Comparison of ENCODE assay signal across 25 cellular contexts in genomic region chr6:115271001-115271400, GRCh38.
DNase-seq lines count a peak whose midpoint lies in the region; ATAC-seq and TF ChIP-seq lines count a peak whose summit lies in the region.
"Had no signal": no experiment of that assay in that cellular context is flagged by ENCODE, and none has a peak within 500 bp of the region (broad histone marks: within the 10 kb centered on the region; RNA-seq: fewer than 3 reads in every experiment).

No MANE protein-coding gene starts in this region.

- H3K36me3 Mint-ChIP-seq in progenitor cell of endocrine pancreas (ENCODE audit: insufficient read depth): no peaks in the 10 kb centered on the region
- H3K36me3 Mint-ChIP-seq in CD4-positive, alpha-beta T cell (ENCODE audit: low read depth): no peaks in the 10 kb centered on the region
- H3K36me3 Mint-ChIP-seq: CD8-positive, alpha-beta memory T cell had no signal

- H3K27ac ChIP-seq in left ventricle myocardium inferior (replicated peaks) (no peak overlapping the region), foreskin keratinocyte (no peak overlapping the region)
- H3K27ac ChIP-seq in CD4-positive, alpha-beta T cell (ENCODE audit: low read depth, low read length): no peak overlapping the region
- H3K27ac ChIP-seq: A549, HL-60, SJSA1, skin epidermis, upper lobe of right lung had no signal

- H3K4me3 ChIP-seq in left ventricle myocardium inferior: no peak overlapping the region
- H3K4me3 ChIP-seq: A549, SJSA1, skin epidermis, upper lobe of right lung had no signal

- H3K27me3 ChIP-seq in left ventricle myocardium inferior (ENCODE audit: low read depth): no peaks in the 10 kb centered on the region
- H3K27me3 ChIP-seq in foreskin keratinocyte: no peaks in the 10 kb centered on the region
- H3K27me3 ChIP-seq in CD4-positive, alpha-beta T cell (ENCODE audit: control insufficient read depth, insufficient read depth, low read length): no peaks in the 10 kb centered on the region
- H3K27me3 ChIP-seq: SJSA1, upper lobe of right lung had no signal

- ATAC-seq in Right ventricle myocardium superior (ENCODE audit: poor library complexity): peak; percentile 67
- no peak for ATAC-seq in foreskin keratinocyte
- no peak for ATAC-seq in CD4-positive, alpha-beta T cell (ENCODE audit: poor library complexity)
- ATAC-seq: A549; activated CD8-positive, alpha-beta T cell treated with anti-CD3 and anti-CD28 coated beads, Interleukin-2, amount 10 ng/mL, durations not matched to agents 7 days and 5 days; Panc1; upper lobe of right lung had no signal

- H3K4me1 Mint-ChIP-seq in progenitor cell of endocrine pancreas (ENCODE audit: low read depth): peaks cover 11% of the 10 kb centered on the region
- H3K4me1 Mint-ChIP-seq in CD4-positive, alpha-beta T cell (ENCODE audit: low read depth): no peaks in the 10 kb centered on the region
- H3K4me1 Mint-ChIP-seq: CD8-positive, alpha-beta memory T cell had no signal

- H3K36me3 ChIP-seq in left ventricle myocardium inferior: no peaks in the 10 kb centered on the region
- H3K36me3 ChIP-seq: SJSA1, upper lobe of right lung had no signal

- no peaks in the 10 kb centered on the region for H3K27me3 Mint-ChIP-seq in progenitor cell of endocrine pancreas
- no peaks in the 10 kb centered on the region for H3K27me3 Mint-ChIP-seq in CD4-positive, alpha-beta T cell
- H3K27me3 Mint-ChIP-seq: CD8-positive, alpha-beta memory T cell had no signal

- TF ChIP-seq CTCF in left ventricle myocardium inferior (IDR thresholded peaks at IDR 0.05; ENCODE audit: borderline replicate concordance) (no peak), progenitor cell of endocrine pancreas (IDR thresholded peaks at IDR 0.05; ENCODE audit: unreplicated experiment) (no peak), foreskin keratinocyte (conservative IDR thresholded peaks at IDR 0.05) (no peak)
- no peak for TF ChIP-seq CTCF in CD4-positive, alpha-beta T cell (IDR thresholded peaks at IDR 0.05)

- intact Hi-C loops in Right ventricle myocardium superior (cut with DNase I): no loop called here
- intact Hi-C loops in left ventricle myocardium inferior (cut with micrococcal nuclease): no loop called here
- intact Hi-C loops in CD4-positive, alpha-beta T cell (cut with DNase I, micrococcal nuclease): no loop called here

- H3K9me3 Mint-ChIP-seq in progenitor cell of endocrine pancreas (ENCODE audit: low read depth): peaks cover 3% of the 10 kb centered on the region
- H3K9me3 Mint-ChIP-seq in CD4-positive, alpha-beta T cell: peaks cover 13% of the 10 kb centered on the region

- H3K4me3 Mint-ChIP-seq in progenitor cell of endocrine pancreas (ENCODE audit: low read depth): no peak overlapping the region
- H3K4me3 Mint-ChIP-seq in CD4-positive, alpha-beta T cell: no peak overlapping the region
- H3K4me3 Mint-ChIP-seq: activated CD8-positive, alpha-beta T cell treated with anti-CD3 and anti-CD28 coated beads, Interleukin-2, amount 10 ng/mL, durations not matched to agents 7 days and 5 days; CD8-positive, alpha-beta memory T cell; H9 had no signal

- peak overlapping the region; percentile 8 for H3K27ac Mint-ChIP-seq in progenitor cell of endocrine pancreas
- H3K27ac Mint-ChIP-seq in CD4-positive, alpha-beta T cell: no peak overlapping the region
- H3K27ac Mint-ChIP-seq: activated CD8-positive, alpha-beta T cell treated with anti-CD3 and anti-CD28 coated beads, Interleukin-2, amount 10 ng/mL, durations not matched to agents 7 days and 5 days; CD8-positive, alpha-beta memory T cell had no signal

- H3K4me1 ChIP-seq in left ventricle myocardium inferior: peaks cover 7% of the 10 kb centered on the region
- no peaks in the 10 kb centered on the region for H3K4me1 ChIP-seq in foreskin keratinocyte
- H3K4me1 ChIP-seq: A549, SJSA1, upper lobe of right lung had no signal

- no peak for DNase-seq in Right ventricle myocardium superior
- DNase-seq in left ventricle myocardium inferior: no peak
- DNase-seq in NCI-H2029 treated with DMSO at 0.1 percent for 48 hours (lab: John Stamatoyannopoulos, UW): peak; percentile 100
- DNase-seq in NCI-H774 (lab: John Stamatoyannopoulos, UW): peak; percentile 91
- DNase-seq in progenitor cell of endocrine pancreas (ENCODE audit: low spot score, unreplicated experiment): no peak
- no peak for DNase-seq in foreskin keratinocyte
- DNase-seq in activated effector memory CD4-positive, alpha-beta T cell treated with Interleukin-2 at 50 U/mL for 16 hours: no peak
- DNase-seq in CD4-positive, alpha-beta T cell: no peak
- DNase-seq: activated CD4-positive, CD25-positive, alpha-beta regulatory T cell treated with anti-CD3 and anti-CD28 coated beads, Interleukin-2, amount 50 U/mL, for 72 hours; activated CD8-positive, alpha-beta T cell treated with anti-CD3 and anti-CD28 coated beads, Interleukin-2, amount 10 ng/mL, durations not matched to agents 7 days and 5 days; CD8-positive, alpha-beta memory T cell; head of caudate nucleus; Kasumi-1; mesenchymal stem cell; NCI-H1436; NCI-H226; NK-92 treated with Interleukin-12 subunit alpha and Interleukin-12 subunit beta, amount 100 ng/mL, for 24 hours; T-helper 1 cell; upper lobe of right lung had no signal

- CTCF ChIA-PET in CD4-positive, alpha-beta T cell (lab: Charles Lee): no interaction called here

- no peaks in the 10 kb centered on the region for H3K9me3 ChIP-seq in left ventricle myocardium inferior (replicated peaks)
- H3K9me3 ChIP-seq in CD4-positive, alpha-beta T cell (ENCODE audit: control insufficient read depth, low read length): no peaks in the 10 kb centered on the region
- H3K9me3 ChIP-seq: A549, SJSA1, upper lobe of right lung had no signal

- POLR2A ChIA-PET in CD4-positive, alpha-beta T cell (lab: Charles Lee): no interaction called here

Comparison
In these comparisons a context has a peak if more than half of its experiments do, and no peak if none do; other contexts are left out.
1. DNase-seq: peak in NCI-H2029 treated with DMSO at 0.1 percent for 48 hours (single experiment) and NCI-H774 (single experiment); none in Right ventricle myocardium superior (single experiment), left ventricle myocardium inferior (single experiment), progenitor cell of endocrine pancreas (single experiment), foreskin keratinocyte (0 of 2), activated effector memory CD4-positive, alpha-beta T cell treated with Interleukin-2 at 50 U/mL for 16 hours (single experiment) and CD4-positive, alpha-beta T cell (0 of 10).